1 cellular context compared by ENCODE assay signal in genomic region chr12:4011597-4011996, GRCh38.
TF ChIP-seq lines count a peak whose summit lies in the region.

No MANE protein-coding gene starts in this region.

TF ChIP-seq in IMR-90, 13 proteins besides CTCF, POLR2A, EP300 and RAD21 (continued from another document):
- TF ChIP-seq MXI1 (IDR thresholded peaks at IDR 0.05; ENCODE audit: borderline replicate concordance, low read depth, low read length) (no peak), BHLHE40 (IDR thresholded peaks at IDR 0.05; ENCODE audit: low read depth, low read length) (no peak), CHD1 (IDR thresholded peaks at IDR 0.05; ENCODE audit: low read depth, low read length) (no peak), CEBPB (IDR thresholded peaks at IDR 0.05; ENCODE audit: low read depth, low read length) (no peak), MAFK (IDR thresholded peaks at IDR 0.05; ENCODE audit: low read depth, low read length) (no peak), NFE2L2 (IDR thresholded peaks at IDR 0.05; ENCODE audit: low read depth, low read length) (no peak), RFX5 (IDR thresholded peaks at IDR 0.05; ENCODE audit: low read depth, low read length) (no peak), FOS (IDR thresholded peaks at IDR 0.05; ENCODE audit: low read depth, low read length) (no peak)
- TF ChIP-seq, protein P1, sequence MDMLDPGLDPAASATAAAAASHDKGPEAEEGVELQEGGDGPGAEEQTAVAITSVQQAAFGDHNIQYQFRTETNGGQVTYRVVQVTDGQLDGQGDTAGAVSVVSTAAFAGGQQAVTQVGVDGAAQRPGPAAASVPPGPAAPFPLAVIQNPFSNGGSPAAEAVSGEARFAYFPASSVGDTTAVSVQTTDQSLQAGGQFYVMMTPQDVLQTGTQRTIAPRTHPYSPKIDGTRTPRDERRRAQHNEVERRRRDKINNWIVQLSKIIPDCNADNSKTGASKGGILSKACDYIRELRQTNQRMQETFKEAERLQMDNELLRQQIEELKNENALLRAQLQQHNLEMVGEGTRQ (IDR thresholded peaks at IDR 0.05; ENCODE audit: low read depth, low read length), result no peak
